18 cellular contexts compared by ENCODE assay signal in the genomic region with DNA sequence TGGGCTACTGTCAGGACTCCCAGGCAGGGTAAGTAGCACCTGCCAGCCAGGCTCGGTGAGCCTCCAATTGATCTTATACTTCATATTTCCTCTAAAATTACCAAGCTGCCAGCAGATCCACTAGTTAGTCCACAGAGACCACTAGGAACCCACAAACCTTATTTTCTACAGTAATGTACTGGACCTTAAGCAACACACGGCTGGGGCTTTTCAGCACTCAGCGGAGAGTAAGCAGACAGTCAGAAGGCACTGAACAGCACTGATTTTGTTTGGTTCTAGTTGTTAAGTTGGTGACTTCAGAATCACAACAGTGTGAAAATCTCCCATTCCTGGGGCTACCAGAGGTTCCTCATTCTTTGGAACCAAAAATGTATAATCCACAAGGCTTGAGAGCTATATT. TPM values are rescaled to one million over a fixed set of nuclear protein-coding genes. Genes with fewer than 3 reads are reported as not detected.
DNase-seq lines count a peak whose midpoint lies in the region; ATAC-seq, FAIRE-seq and TF ChIP-seq lines count a peak whose summit lies in the region.
"Had no signal": no experiment of that assay in that cellular context is flagged by ENCODE, and none has a peak within 500 bp of the region (broad histone marks: within the 10 kb centered on the region; RNA-seq: fewer than 3 reads in every experiment).

No MANE protein-coding gene starts in this region.

- H4K5ac ChIP-seq in IMR-90 (ENCODE audit: low read depth, low read length) (no peak overlapping the region), H1 (ENCODE audit: insufficient read length, low read depth, low read length) (no peak overlapping the region)

- H3K79me2 ChIP-seq in H1 (ENCODE audit: control insufficient read depth in 1 of 2, insufficient read depth in 2 of 2, low read length in 2 of 2), result no peaks in the 10 kb centered on the region
- H3K79me2 ChIP-seq: hepatocyte had no signal

- H2BK120ac ChIP-seq in IMR-90 (ENCODE audit: low read depth, low read length) (no peak overlapping the region), H1 (replicated peaks; ENCODE audit: low read depth, low read length) (no peak overlapping the region)

- H3K4me3 Mint-ChIP-seq in stimulated activated effector memory CD8-positive, alpha-beta T cell treated with anti-CD3 and anti-CD28 coated beads, Interleukin-12 subunit alpha, Interleukin-12 subunit beta, amount 100 ng/mL, for 72 hours, result no peak overlapping the region

- H3K23ac ChIP-seq in IMR-90 (ENCODE audit: low read depth, low read length) (no peak overlapping the region), H1 (ENCODE audit: insufficient read length) (no peak overlapping the region)

- no TSS peak for BruUV-seq in IMR-90 (replicated peaks; lab: Mats Ljungman, UMichigan)

- dilution Hi-C loops in IMR-90 (cut with HindIII; ENCODE audit: low sequenced_read_pairs, unreplicated experiment), result no loop called here

- H2BK5ac ChIP-seq in IMR-90 (ENCODE audit: low read depth, low read length, poor library complexity, severe bottlenecking) (no peak overlapping the region), H1 (ENCODE audit: low read depth, low read length) (peak overlapping the region; percentile 19; the same call in 1 of the 2 replicates)

- FAIRE-seq in H1 (lab: Jason Lieb, UNC), result no peak

- peaks cover 3% of the 10 kb centered on the region; the same call in 1 of the 2 replicates for H3K9me1 ChIP-seq in IMR-90 (ENCODE audit: insufficient read depth, low read length)

- intact Hi-C loops in IMR-90 (cut with micrococcal nuclease), result no loop called here
- intact Hi-C loops in ovary (cut with DNase I), result no loop called here
- intact Hi-C loops in posterior vena cava (cut with DNase I), result no loop called here

- 0 out of 4 replicates have a peak overlapping the region, but pooled peaks of 1 of the 2 experiments have one; percentile 12 for H4K8ac ChIP-seq in IMR-90 (ENCODE audit: low read depth in 2 of 2, low read length in 2 of 2)
- H4K8ac ChIP-seq in H1 (ENCODE audit: extremely low read depth, insufficient read depth, low read length), result no peak overlapping the region

- H3K36me3 ChIP-seq in IMR-90 (ENCODE audit: control insufficient read depth, insufficient read depth, low read length), result no peaks in the 10 kb centered on the region
- no peaks in the 10 kb centered on the region for H3K36me3 ChIP-seq in H1 (ENCODE audit: control insufficient read depth in 2 of 4, insufficient read depth in 4 of 4, low read length in 3 of 4)
- H3K36me3 ChIP-seq in ovary, result no peaks in the 10 kb centered on the region
- H3K36me3 ChIP-seq: suprapubic skin had no signal

- no peak overlapping the region for H3K27ac ChIP-seq in IMR-90 (ENCODE audit: insufficient read depth, low read length)
- no peak overlapping the region for H3K27ac ChIP-seq in H1 (ENCODE audit: low read depth, low read length)
- H3K27ac ChIP-seq in ovary, result peak overlapping the region in 1 of 2 donors; percentile 72
- H3K27ac ChIP-seq: hepatocyte, suprapubic skin had no signal

- TF ChIP-seq EP300 in H1 (IDR thresholded peaks at IDR 0.05; ENCODE audit: borderline replicate concordance in 1 of 2, low read depth in 2 of 2, low read length in 2 of 2) (no peak), ovary (IDR thresholded peaks at IDR 0.05) (no peak)

- ATAC-seq in IMR-90 (ENCODE audit: low read depth), result peak; percentile 53
- no peak for ATAC-seq in stimulated activated effector memory CD8-positive, alpha-beta T cell treated with anti-CD3 and anti-CD28 coated beads, Interleukin-12 subunit alpha, Interleukin-12 subunit beta, amount 100 ng/mL, for 72 hours
- ATAC-seq: SK-N-SH treated with all-trans-retinoic acid at 6 μM for 48 hours had no signal

- in situ Hi-C loops in IMR-90 (cut with MboI; ENCODE audit: low sequenced_read_pairs), result no loop called here

- peaks cover 4% of the 10 kb centered on the region; the same call in 1 of the 2 replicates for H3K27me3 ChIP-seq in IMR-90 (ENCODE audit: control insufficient read depth, insufficient read depth, low read length)
- no peaks in the 10 kb centered on the region for H3K27me3 ChIP-seq in H1 (replicated peaks in 1 of 4; ENCODE audit: control insufficient read depth in 3 of 4, extremely low read depth in 1 of 4, insufficient read depth in 3 of 4, low read length in 3 of 4)
- no peaks in the 10 kb centered on the region for H3K27me3 ChIP-seq in ovary
- H3K27me3 ChIP-seq: hepatocyte had no signal

- no peaks in the 10 kb centered on the region for H3K4me1 Mint-ChIP-seq in stimulated activated effector memory CD8-positive, alpha-beta T cell treated with anti-CD3 and anti-CD28 coated beads, Interleukin-12 subunit alpha, Interleukin-12 subunit beta, amount 100 ng/mL, for 72 hours

- H3K79me1 ChIP-seq in IMR-90 (ENCODE audit: low read depth in 1 of 2, low read length in 2 of 2) (no peaks in the 10 kb centered on the region), H1 (ENCODE audit: low read depth, low read length) (no peaks in the 10 kb centered on the region)

- no peak overlapping the region for H2AK9ac ChIP-seq in IMR-90 (replicated peaks; ENCODE audit: low read depth, low read length, poor library complexity)

- H3K56ac ChIP-seq in IMR-90 (ENCODE audit: extremely low read depth, insufficient read depth, low read length) (no peak overlapping the region), H1 (replicated peaks; ENCODE audit: insufficient read length, low read depth, low read length) (no peak overlapping the region)

- H2BK15ac ChIP-seq in IMR-90 (ENCODE audit: low read depth, low read length) (no peak overlapping the region), H1 (ENCODE audit: low read length) (no peak overlapping the region)

- H3K36me3 Mint-ChIP-seq in stimulated activated effector memory CD8-positive, alpha-beta T cell treated with anti-CD3 and anti-CD28 coated beads, Interleukin-12 subunit alpha, Interleukin-12 subunit beta, amount 100 ng/mL, for 72 hours, result no peaks in the 10 kb centered on the region

- H3K4me3 ChIP-seq in AG09309 (ENCODE audit: control insufficient read depth, low read depth, low read length) (peak overlapping the region; percentile 22), IMR-90 (ENCODE audit: insufficient read depth, low read depth, low read length) (no peak overlapping the region), H1 (ENCODE audit: extremely low read depth in 1 of 4, insufficient read depth in 2 of 4, low read depth in 3 of 4, low read length in 4 of 4) (no peak overlapping the region), ovary (peak overlapping the region; percentile 20)
- H3K4me3 ChIP-seq: hepatocyte, suprapubic skin had no signal

- H2AFZ ChIP-seq in IMR-90 (replicated peaks; ENCODE audit: low read length, poor library complexity), result no peak overlapping the region
- H2AFZ ChIP-seq in H1 (ENCODE audit: low read length), result peak overlapping the region; percentile 58; the same call in 1 of the 2 replicates
- H2AFZ ChIP-seq: hepatocyte had no signal

- H3K9me3 Mint-ChIP-seq in stimulated activated effector memory CD8-positive, alpha-beta T cell treated with anti-CD3 and anti-CD28 coated beads, Interleukin-12 subunit alpha, Interleukin-12 subunit beta, amount 100 ng/mL, for 72 hours, result no peaks in the 10 kb centered on the region

- H3K4ac ChIP-seq in IMR-90 (ENCODE audit: low read depth, low read length), result no peak overlapping the region
- H3K4ac ChIP-seq in H1 (replicated peaks; ENCODE audit: insufficient read length, low read depth, low read length), result no peak overlapping the region

- H4K91ac ChIP-seq in IMR-90 (ENCODE audit: insufficient read depth, low read depth, low read length) (no peak overlapping the region), H1 (replicated peaks; ENCODE audit: insufficient read length, low read length) (no peak overlapping the region)

- TF ChIP-seq CTCF in AG09309 (IDR thresholded peaks at IDR 0.05; ENCODE audit: control insufficient read depth, insufficient read depth, low read depth, low read length, missing control alignments) (no peak), IMR-90 (conservative IDR thresholded peaks at IDR 0.05; ENCODE audit: low read depth, low read length) (no peak), H1 (IDR thresholded peaks at IDR 0.05; ENCODE audit: control extremely low read depth in 1 of 3, insufficient read depth in 1 of 3, low read depth in 1 of 3, low read length in 3 of 3) (no peak), ovary (IDR thresholded peaks at IDR 0.05) (no peak)

- peaks cover 3% of the 10 kb centered on the region; the same call in 1 of the 2 replicates for H3K23me2 ChIP-seq in H1 (ENCODE audit: low read depth, low read length)

- H3K4me2 ChIP-seq in IMR-90 (ENCODE audit: low read depth, low read length) (no peak overlapping the region), H1 (ENCODE audit: insufficient read depth in 1 of 2, low read depth in 2 of 2, low read length in 2 of 2) (no peak overlapping the region)
- H3K4me2 ChIP-seq: hepatocyte had no signal

- CTCF ChIA-PET in IMR-90 (lab: Yijun Ruan, JAX), result interaction anchor here (1.2 kb wide), 1 partner anchor 65 kb away, joined by 3 read pairs; no protein-coding TSS in a partner anchor
- CTCF ChIA-PET in H1 (lab: Charles Lee; ENCODE audit: partially characterized antibody), result interaction anchor here (1.0 to 1.4 kb wide), 3 partner anchors 9 to 245 kb away, joined by 3 to 4 read pairs (median 3); no protein-coding TSS in a partner anchor

- POLR2A ChIA-PET in IMR-90 (lab: Charles Lee; ENCODE audit: unreplicated experiment), result no interaction called here
- POLR2A ChIA-PET in H1 (lab: Charles Lee; ENCODE audit: partially characterized antibody), result interaction anchor here (0.6 to 1.7 kb wide), 2 partner anchors 56 to 275 kb away, joined by 3 to 6 read pairs; a partner anchor contains a TSS

- no peaks in the 10 kb centered on the region for H3K9me3 ChIP-seq in IMR-90 (ENCODE audit: control insufficient read depth, insufficient read depth, low read length)
- H3K9me3 ChIP-seq in H1 (ENCODE audit: insufficient read depth in 2 of 2, low read depth in 1 of 2, low read length in 1 of 2), result no peaks in the 10 kb centered on the region
- no peaks in the 10 kb centered on the region for H3K9me3 ChIP-seq in ovary
- H3K9me3 ChIP-seq: suprapubic skin had no signal

- H3K9ac ChIP-seq in IMR-90 (ENCODE audit: low read depth, low read length), result no peak overlapping the region
- no peak overlapping the region for H3K9ac ChIP-seq in H1 (replicated peaks in 1 of 4; ENCODE audit: extremely low read depth in 1 of 4, low read depth in 3 of 4, low read length in 3 of 4)

- no peak overlapping the region for H3K27ac Mint-ChIP-seq in stimulated activated effector memory CD8-positive, alpha-beta T cell treated with anti-CD3 and anti-CD28 coated beads, Interleukin-12 subunit alpha, Interleukin-12 subunit beta, amount 100 ng/mL, for 72 hours

- TF ChIP-seq RAD21 in IMR-90 (IDR thresholded peaks at IDR 0.05; ENCODE audit: low read length), result no peak
- no peak for TF ChIP-seq RAD21 in H1 (IDR thresholded peaks at IDR 0.05 in 1 of 2, conservative IDR thresholded peaks at IDR 0.05 in 1 of 2; ENCODE audit: low read depth in 2 of 2, low read length in 2 of 2)

- H4K20me1 ChIP-seq in IMR-90 (ENCODE audit: insufficient read depth, low read length) (no peaks in the 10 kb centered on the region), H1 (replicated peaks in 1 of 2; ENCODE audit: control insufficient read depth in 1 of 2, insufficient read depth in 2 of 2, low read length in 2 of 2) (peaks cover 0 to 2% of the 10 kb centered on the region in 2 experiments)

- no peak overlapping the region for H2BK20ac ChIP-seq in IMR-90 (ENCODE audit: low read depth, low read length)
- H2BK20ac ChIP-seq in H1 (ENCODE audit: low read length), result no peak overlapping the region

- no peak overlapping the region for H2BK12ac ChIP-seq in H1 (ENCODE audit: low read depth, low read length)

- TF ChIP-seq POLR2A in IMR-90 (IDR thresholded peaks at IDR 0.05; ENCODE audit: low read depth, low read length) (no peak), H1 (IDR thresholded peaks at IDR 0.05; ENCODE audit: control extremely low read depth in 1 of 2, low read depth in 2 of 2, low read length in 2 of 2) (no peak), ovary (IDR thresholded peaks at IDR 0.05) (no peak)

- DNase-seq in AG09309 (ENCODE audit: low read depth) (no peak), IMR-90 (no peak), H1 (ENCODE audit: low read depth in 1 of 2, low spot score in 2 of 2) (no peak), ovary (no peak), posterior vena cava (ENCODE audit: low spot score) (no peak), SK-N-DZ (ENCODE audit: low spot score) (no peak)
- DNase-seq in stimulated activated effector memory CD8-positive, alpha-beta T cell treated with anti-CD3 and anti-CD28 coated beads, Interleukin-12 subunit alpha, Interleukin-12 subunit beta, amount 100 ng/mL, for 72 hours (ENCODE audit: low spot score in 2 of 2), result no peak
- no peak for DNase-seq in activated CD4-positive, alpha-beta T cell treated with anti-CD3 and anti-CD28 coated beads, Interleukin-2, amount 50 U/mL, for 1 hour
- DNase-seq: activated gamma-delta T cell, C1 segment of cervical spinal cord, cortex of kidney, DMS79 treated with DMSO at 0.1 percent for 48 hours, NCI-H2081, NCI-H526, occipital lobe had no signal

- H3K14ac ChIP-seq in IMR-90 (replicated peaks; ENCODE audit: low read depth, low read length) (no peak overlapping the region), H1 (ENCODE audit: insufficient read length) (no peak overlapping the region)

- WGBS in IMR-90 (ENCODE audit: extremely low coverage in 2 of 2, insufficient read length in 1 of 2), 2 experiments, result no CpG with 5 or more reads among the region's 3 CpGs
- WGBS in H1 (ENCODE audit: extremely low coverage in 1 of 2, insufficient coverage in 1 of 2, insufficient read length in 1 of 2, insufficient replicate concordance in 2 of 2, low coverage in 1 of 2, low lambda C conversion rate in 2 of 2, missing lambda C conversion rate in 1 of 2), 2 experiments, result 67% methylated on average over 3 of the region's 3 CpGs; no CpG with 5 or more reads in 1 of the 2 experiments
- WGBS in ovary, 3 donors, result 5 to 26% (median 10%) methylated on average over 3 of the region's 3 CpGs

- H2AK5ac ChIP-seq in IMR-90 (ENCODE audit: low read depth, low read length) (no peak overlapping the region), H1 (ENCODE audit: low read depth, low read length) (no peak overlapping the region)

- H3K4me1 ChIP-seq in IMR-90 (ENCODE audit: control insufficient read depth, insufficient read depth, low read length) (no peaks in the 10 kb centered on the region), H1 (replicated peaks in 1 of 4; ENCODE audit: control insufficient read depth in 3 of 4, insufficient read depth in 4 of 4, low read length in 3 of 4) (no peaks in the 10 kb centered on the region), ovary (ENCODE audit: insufficient read depth) (peaks cover 6% of the 10 kb centered on the region)

- H3K18ac ChIP-seq in IMR-90 (ENCODE audit: low read depth, low read length), result no peak overlapping the region
- H3K18ac ChIP-seq in H1 (ENCODE audit: extremely low read depth, low read length), result no peak overlapping the region

RNA-seq across cellular contexts. Expression of a gene that starts 56.1 kb away (rescaled TPM):
- 5.3 and 7.0 TPM in 2 replicates for total RNA-seq in IMR-90 (2012; rRNA removed)
- 8.0 and 14.2 TPM in 2 replicates for polyA plus RNA-seq in IMR-90 (2012; rRNA removed)
- 13.3 and 19.2 TPM in 2 replicates for polyA plus RNA-seq in IMR-90 (2012; cell fraction: cytosol; rRNA removed)
- 4.7 and 5.8 TPM in 2 replicates for polyA plus RNA-seq in IMR-90 (2012; cell fraction: nucleus; rRNA removed; ENCODE audit: low replicate concordance)
- 34.1 and 34.5 TPM in 2 replicates for total RNA-seq in H1 (2021; fragmentation: NEBNext Ultra II Directional; extraction: Animal tissue kit (Norgen Biotek cat#: 25700))
- 29.9 and 30.4 TPM in 2 replicates for polyA plus RNA-seq in H1 (2011; rRNA removed)
- 29.6 TPM for polyA plus RNA-seq in H1 (2011; cell fraction: cytosol; rRNA removed)
- 22.9 TPM for polyA plus RNA-seq in H1 (2011; cell fraction: nucleus; rRNA removed)
- polyA plus RNA-seq in H1 (2012, experiment 1 of 2), result 27.2 to 32.0 TPM (median 30.5 TPM) in 4 replicates
- polyA plus RNA-seq in H1 (2012, experiment 2 of 2), result 28.3 TPM
- 37.7 TPM for polyA plus RNA-seq in H1 (2013, experiment 1 of 2)
- 35.9 TPM for polyA plus RNA-seq in H1 (2013, experiment 2 of 2)
- 5.3 and 5.9 TPM in 2 replicates for polyA minus RNA-seq in H1 (2011; rRNA and poly(A)+ RNA removed)
- polyA minus RNA-seq in H1 (2011; cell fraction: cytosol; rRNA and poly(A)+ RNA removed), result 14.5 TPM
- polyA minus RNA-seq in H1 (2011; cell fraction: nucleus; rRNA and poly(A)+ RNA removed), result 20.2 TPM
- total RNA-seq in ovary, result 10 to 100 TPM; 16.1 to 39.3 (median 19.7) TPM
- polyA plus RNA-seq in ovary, result 10 to 100 TPM; 16.8 to 20.7 TPM
- 10 to 100 TPM; 10.1 to 11.1 TPM for total RNA-seq in posterior vena cava
- polyA plus RNA-seq in SK-N-DZ (2014; cell fraction: cytosol; rRNA removed), result 28.0 and 40.6 TPM in 2 replicates
- 21.0 and 30.7 TPM in 2 replicates for polyA plus RNA-seq in SK-N-DZ (2014; cell fraction: nucleus; rRNA removed)

RNA-seq across cellular contexts. Expression of a gene that starts 56.2 kb away (rescaled TPM):
- total RNA-seq in IMR-90 (2012; rRNA removed) (15.6 and 24.4 TPM in 2 replicates), ovary (1 to 10 TPM in 1 of 7 donors, under 1 TPM in 6; 0.12 to 1.2 (median 0.43) TPM), posterior vena cava (1 to 10 TPM in 1 of 2 donors, under 1 TPM in 1; 0.86 to 1.7 TPM)
- polyA plus RNA-seq in IMR-90 (2012; rRNA removed) (11.6 and 11.7 TPM in 2 replicates), H1 (2011; rRNA removed) (21.3 and 32.3 TPM in 2 replicates), ovary (1 to 10 TPM in 1 of 2 donors, under 1 TPM in 1; 0.16 to 1.6 TPM)
- polyA plus RNA-seq in IMR-90 (2012; cell fraction: cytosol; rRNA removed), result 2.0 and 3.5 TPM in 2 replicates
- 1.1 and 3.9 TPM in 2 replicates for polyA plus RNA-seq in IMR-90 (2012; cell fraction: nucleus; rRNA removed; ENCODE audit: low replicate concordance)
- total RNA-seq in H1 (2021; fragmentation: NEBNext Ultra II Directional; extraction: Animal tissue kit (Norgen Biotek cat#: 25700)), result 60.1 and 63.7 TPM in 2 replicates
- 32.8 TPM for polyA plus RNA-seq in H1 (2011; cell fraction: cytosol; rRNA removed)
- polyA plus RNA-seq in H1 (2011; cell fraction: nucleus; rRNA removed), result 13.1 TPM
- polyA plus RNA-seq in H1 (2012, experiment 1 of 2), result 28.3 to 44.9 TPM (median 32.7 TPM) in 4 replicates
- 10.0 TPM for polyA plus RNA-seq in H1 (2012, experiment 2 of 2)
- 59.5 TPM for polyA plus RNA-seq in H1 (2013, experiment 1 of 2)
- 59.8 TPM for polyA plus RNA-seq in H1 (2013, experiment 2 of 2)
- 24.8 and 38.1 TPM in 2 replicates for polyA minus RNA-seq in H1 (2011; rRNA and poly(A)+ RNA removed)
- polyA minus RNA-seq in H1 (2011; cell fraction: cytosol; rRNA and poly(A)+ RNA removed), result 41.6 TPM
- 51.7 TPM for polyA minus RNA-seq in H1 (2011; cell fraction: nucleus; rRNA and poly(A)+ RNA removed)
- polyA plus RNA-seq in SK-N-DZ (2014; cell fraction: cytosol; rRNA removed), result 27.0 and 36.6 TPM in 2 replicates
- polyA plus RNA-seq in SK-N-DZ (2014; cell fraction: nucleus; rRNA removed), result 16.7 and 28.8 TPM in 2 replicates

Comparison
In these comparisons a context has a peak if more than half of its experiments do, and no peak if none do; other contexts are left out.
1. H3K4me3 ChIP-seq: peak in AG09309 (single experiment) and ovary (single experiment); none in IMR-90 (single experiment) and H1 (0 of 4).